In genomic region chr2:195202163-195202845, GRCh38 we compare ENCODE assay signal across 15 cellular contexts.
A peak's percentile ranks its signal among the peaks of the same experiment; 100 is the strongest.
DNase-seq lines count a peak whose midpoint lies in the region; ATAC-seq and TF ChIP-seq lines count a peak whose summit lies in the region.
"Had no signal": no experiment of that assay in that cellular context is flagged by ENCODE, and none has a peak within 500 bp of the region (broad histone marks: within the 10 kb centered on the region; RNA-seq: fewer than 3 reads in every experiment).

No MANE protein-coding gene starts in this region.

- H3K9me3 ChIP-seq in mammary epithelial cell (replicated peaks; ENCODE audit: insufficient read depth, low read length): no peaks in the 10 kb centered on the region
- H3K9me3 ChIP-seq in breast epithelium: no peaks in the 10 kb centered on the region
- H3K9me3 ChIP-seq in PC-3 (ENCODE audit: low read length): no peaks in the 10 kb centered on the region

- H3K27ac ChIP-seq in mammary epithelial cell (ENCODE audit: insufficient read depth, low read depth, low read length) (no peak overlapping the region), breast epithelium (no peak overlapping the region), PC-3 (ENCODE audit: low read length) (no peak overlapping the region)

- H3K79me2 ChIP-seq in mammary epithelial cell (ENCODE audit: insufficient read depth, low read length) (no peaks in the 10 kb centered on the region), PC-3 (ENCODE audit: low read length) (no peaks in the 10 kb centered on the region)

- no peaks in the 10 kb centered on the region for H3F3A ChIP-seq in PC-3 (ENCODE audit: low read length, unreplicated experiment)

- H2AFZ ChIP-seq in mammary epithelial cell (ENCODE audit: low read depth, low read length) (no peak overlapping the region), PC-3 (ENCODE audit: low read length) (no peak overlapping the region)

- no TSS peak for BruUV-seq in mammary epithelial cell (replicated peaks; lab: Mats Ljungman, UMichigan)
- no TSS peak for BruUV-seq in PC-3 (replicated peaks; lab: Mats Ljungman, UMichigan)

- no peak; the same call in 1 of the 2 replicates for ATAC-seq in PC-3
- ATAC-seq: Panc1 had no signal

- H3K36me3 ChIP-seq in mammary epithelial cell (ENCODE audit: insufficient read depth, low read length) (no peaks in the 10 kb centered on the region), breast epithelium (no peaks in the 10 kb centered on the region), PC-3 (ENCODE audit: low read depth, low read length) (no peaks in the 10 kb centered on the region)

- H3K4me1 ChIP-seq in mammary epithelial cell (ENCODE audit: insufficient read depth, low read length): peaks cover 6% of the 10 kb centered on the region
- no peaks in the 10 kb centered on the region for H3K4me1 ChIP-seq in breast epithelium
- H3K4me1 ChIP-seq in PC-3 (ENCODE audit: insufficient read depth, low read length): no peaks in the 10 kb centered on the region

- H4K20me1 ChIP-seq in mammary epithelial cell (ENCODE audit: insufficient read depth, low read length): no peaks in the 10 kb centered on the region
- H4K20me1 ChIP-seq in PC-3 (ENCODE audit: low read length): no peaks in the 10 kb centered on the region

- no peaks in the 10 kb centered on the region for H3K36me3 Mint-ChIP-seq in endothelial cell (ENCODE audit: low read depth, unreplicated experiment)

- CTCF ChIA-PET in mammary epithelial cell (lab: Charles Lee; ENCODE audit: low non-redundant PET) (no interaction called here), PC-3 (lab: Charles Lee) (no interaction called here)

- dilution Hi-C loops in mammary epithelial cell (cut with HindIII; ENCODE audit: low sequenced_read_pairs): no loop called here

- no peaks in the 10 kb centered on the region for H3K27me3 Mint-ChIP-seq in endothelial cell (ENCODE audit: unreplicated experiment)
- H3K27me3 Mint-ChIP-seq: progenitor cell of endocrine pancreas had no signal

- POLR2A ChIA-PET in PC-3 (lab: Charles Lee; ENCODE audit: unreplicated experiment): no interaction called here

- intact Hi-C loops in mammary epithelial cell (cut with micrococcal nuclease) (no loop called here), breast epithelium (cut with DNase I; ENCODE audit: low total_unique reads) (no loop called here), PC-3 (cut with micrococcal nuclease) (no loop called here)

- 50% methylated on average over 2 of the region's 2 CpGs for WGBS in mammary epithelial cell (ENCODE audit: low coverage, missing lambda C conversion rate)

- H3K9me2 ChIP-seq in PC-3 (replicated peaks; ENCODE audit: low read length): no peaks in the 10 kb centered on the region

- H3K4me2 ChIP-seq in mammary epithelial cell (ENCODE audit: insufficient read depth, low read depth, low read length) (peak overlapping the region; percentile 55), PC-3 (ENCODE audit: low read length) (no peak overlapping the region)

- H3K4me1 Mint-ChIP-seq in endothelial cell (ENCODE audit: unreplicated experiment): no peaks in the 10 kb centered on the region

- no peak overlapping the region for H3K4me3 Mint-ChIP-seq in endothelial cell (ENCODE audit: unreplicated experiment)

- no peaks in the 10 kb centered on the region for H3K27me3 ChIP-seq in mammary epithelial cell (ENCODE audit: insufficient read depth, low read length)
- no peaks in the 10 kb centered on the region for H3K27me3 ChIP-seq in breast epithelium
- no peaks in the 10 kb centered on the region for H3K27me3 ChIP-seq in PC-3 (ENCODE audit: low read length)

- DNase-seq in mammary epithelial cell: peak; percentile 39
- DNase-seq in breast epithelium (ENCODE audit: low spot score in 2 of 2): no peak
- peak; percentile 14 for DNase-seq in PC-3
- DNase-seq in choroid plexus epithelial cell (ENCODE audit: low read depth): peak; percentile 43
- DNase-seq in endothelial cell (ENCODE audit: low spot score): no peak
- no peak for DNase-seq in NCI-H1048 (lab: John Stamatoyannopoulos, UW)
- DNase-seq in DMS79 treated with DMSO at 0.1 percent for 48 hours (lab: John Stamatoyannopoulos, UW): no peak
- DNase-seq in NCI-H1417 treated with DMSO at 0.1 percent for 48 hours (lab: John Stamatoyannopoulos, UW): no peak
- DNase-seq: activated CD8-positive, alpha-beta memory T cell treated with anti-CD3 and anti-CD28 coated beads, Interleukin-2, amount 50 U/mL, for 48 hours; aorta; mesenchymal stem cell; NCI-H2171 treated with DMSO at 0.1 percent for 48 hours; T-helper 9 cell had no signal

- TF ChIP-seq CTCF in mammary epithelial cell (conservative IDR thresholded peaks at IDR 0.05 in 1 of 2, IDR thresholded peaks at IDR 0.05 in 1 of 2; ENCODE audit: extremely low read depth in 1 of 2, insufficient read depth in 1 of 2, low read depth in 1 of 2, low read length in 2 of 2) (no peak), breast epithelium (IDR thresholded peaks at IDR 0.05) (no peak), PC-3 (conservative IDR thresholded peaks at IDR 0.05; ENCODE audit: low read depth, low read length) (no peak), choroid plexus epithelial cell (conservative IDR thresholded peaks at IDR 0.05; ENCODE audit: low read depth, low read length) (no peak), endothelial cell (IDR thresholded peaks at IDR 0.05; ENCODE audit: unreplicated experiment) (no peak)

- no peaks in the 10 kb centered on the region for H3K9me3 Mint-ChIP-seq in endothelial cell (ENCODE audit: unreplicated experiment)

- H3K27ac Mint-ChIP-seq in endothelial cell (ENCODE audit: unreplicated experiment): no peak overlapping the region
- H3K27ac Mint-ChIP-seq: progenitor cell of endocrine pancreas had no signal

- H3K9ac ChIP-seq in mammary epithelial cell (ENCODE audit: insufficient read depth, low read length) (no peak overlapping the region), PC-3 (ENCODE audit: low read length) (no peak overlapping the region)

- H3K4me3 ChIP-seq in mammary epithelial cell (replicated peaks in 1 of 3; ENCODE audit: insufficient read depth in 1 of 3, low read depth in 2 of 3, low read length in 3 of 3): no peak overlapping the region
- no peak overlapping the region for H3K4me3 ChIP-seq in breast epithelium
- no peak overlapping the region for H3K4me3 ChIP-seq in PC-3 (ENCODE audit: low read length)
- H3K4me3 ChIP-seq in choroid plexus epithelial cell (ENCODE audit: low read depth, low read length): no peak overlapping the region

- in situ Hi-C loops in mammary epithelial cell (cut with MboI; ENCODE audit: low sequenced_read_pairs in 2 of 2): no loop called here

- TF ChIP-seq POLR2A in breast epithelium (IDR thresholded peaks at IDR 0.05): no peak

Comparison
In these comparisons a context has a peak if more than half of its experiments do, and no peak if none do; other contexts are left out.
1. DNase-seq: peak in mammary epithelial cell (single experiment), PC-3 (single experiment) and choroid plexus epithelial cell (single experiment); none in breast epithelium (0 of 2), endothelial cell (single experiment), NCI-H1048 (single experiment), DMS79 treated with DMSO at 0.1 percent for 48 hours (single experiment) and NCI-H1417 treated with DMSO at 0.1 percent for 48 hours (single experiment).